15 cellular contexts compared by ENCODE assay signal in the genomic region with DNA sequence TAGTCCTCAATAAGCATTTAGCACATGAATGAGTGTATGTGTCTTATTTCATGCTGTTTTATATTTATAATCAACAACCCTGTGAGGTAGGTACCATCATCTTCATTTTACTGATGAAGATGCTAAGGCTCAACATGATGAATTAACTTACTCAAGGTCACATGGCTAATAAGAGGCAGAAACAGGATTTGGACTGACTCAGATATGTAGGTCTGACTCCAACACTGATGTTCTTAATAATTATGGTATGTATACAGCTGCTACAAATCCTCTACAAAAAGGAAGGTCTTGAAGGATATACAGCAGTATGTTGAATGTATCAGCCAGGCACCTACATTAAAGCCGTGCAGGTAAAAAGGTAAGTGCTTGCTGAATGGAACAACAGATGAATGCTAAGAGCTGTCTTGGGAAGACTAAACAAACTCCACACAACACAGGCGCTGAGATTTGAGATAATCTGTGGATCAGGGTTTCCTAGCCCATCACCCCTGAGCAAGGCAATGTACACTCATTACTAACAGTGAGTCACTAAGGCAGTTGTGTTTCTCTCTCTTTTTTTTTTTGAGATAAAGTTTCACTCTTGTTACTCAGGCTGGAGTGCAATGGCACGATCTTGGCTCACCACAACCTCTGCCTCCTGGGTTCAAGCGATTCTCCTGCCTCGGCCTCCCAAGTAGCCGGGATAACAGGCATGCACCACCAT. TPM values are rescaled to one million over a fixed set of nuclear protein-coding genes. Genes with fewer than 3 reads are reported as not detected.
DNase-seq lines count a peak whose midpoint lies in the region; ATAC-seq and TF ChIP-seq lines count a peak whose summit lies in the region.
"Had no signal": no experiment of that assay in that cellular context is flagged by ENCODE, and none has a peak within 500 bp of the region (broad histone marks: within the 10 kb centered on the region; RNA-seq: fewer than 3 reads in every experiment).

No MANE protein-coding gene starts in this region.

- peaks cover 22% of the 10 kb centered on the region for H3K4me1 ChIP-seq in PC-3 (ENCODE audit: insufficient read depth, low read length)
- H3K4me1 ChIP-seq: body of pancreas had no signal

- H3K36me3 ChIP-seq in PC-3 (ENCODE audit: low read depth, low read length) = peaks cover 47% of the 10 kb centered on the region; the same call in 1 of the 2 replicates

- POLR2A ChIA-PET in PC-3 (lab: Charles Lee; ENCODE audit: unreplicated experiment) = interaction anchor here (0.6 kb wide), 1 partner anchor 72 kb away, joined by 3 read pairs; no protein-coding TSS in a partner anchor

- H3K9me3 ChIP-seq in PC-3 (ENCODE audit: low read length) = no peaks in the 10 kb centered on the region
- H3K9me3 ChIP-seq: BE2C, body of pancreas had no signal

- H2AFZ ChIP-seq in PC-3 (ENCODE audit: low read length) = no peak overlapping the region

- no peaks in the 10 kb centered on the region for H3K9me2 ChIP-seq in PC-3 (replicated peaks; ENCODE audit: low read length)

- no peak overlapping the region for H3K4me3 Mint-ChIP-seq in activated T-cell treated with anti-CD3 and anti-CD28 coated beads, Interleukin-2, amount 50 U/mL, for 24 hours
- H3K4me3 Mint-ChIP-seq: activated B cell treated with CpG ODN at 0.5 μM for 24 hours had no signal

- H3K4me2 ChIP-seq in PC-3 (ENCODE audit: low read length) = peak overlapping the region; percentile 70

- no peak for DNase-seq in activated T-cell treated with anti-CD3 and anti-CD28 coated beads, Interleukin-2, amount 50 U/mL, for 24 hours
- no peak for DNase-seq in activated T-cell treated with anti-CD3 and anti-CD28 coated beads for 4 hours
- peak; percentile 85 for DNase-seq in PC-3
- peak; percentile 77 for DNase-seq in choroid plexus epithelial cell (ENCODE audit: low read depth)
- peak; percentile 55 for DNase-seq in renal cortical epithelial cell (ENCODE audit: low read depth)
- no peak for DNase-seq in activated effector memory CD4-positive, alpha-beta T cell treated with anti-CD3 and anti-CD28 coated beads, Interleukin-2, amount 50 U/mL, for 16 hours
- DNase-seq: activated B cell treated with CpG ODN at 0.5 μM for 24 hours, BE2C, body of pancreas, Karpas-422, left colon, NCI-H345 had no signal

- no peaks in the 10 kb centered on the region for H3K9me3 Mint-ChIP-seq in activated T-cell treated with anti-CD3 and anti-CD28 coated beads, Interleukin-2, amount 50 U/mL, for 24 hours
- H3K9me3 Mint-ChIP-seq: activated B cell treated with CpG ODN at 0.5 μM for 24 hours had no signal

- no TSS peak for BruUV-seq in PC-3 (replicated peaks; lab: Mats Ljungman, UMichigan)

- peaks cover 42% of the 10 kb centered on the region for H3K4me1 Mint-ChIP-seq in activated T-cell treated with anti-CD3 and anti-CD28 coated beads, Interleukin-2, amount 50 U/mL, for 24 hours (ENCODE audit: low read depth)
- H3K4me1 Mint-ChIP-seq: activated B cell treated with CpG ODN at 0.5 μM for 24 hours had no signal

- intact Hi-C loops in PC-3 (cut with micrococcal nuclease) = loop anchor here (1.0 kb wide), 1 partner anchor 22 kb away; no protein-coding TSS in a partner anchor

- TF ChIP-seq CTCF in PC-3 (conservative IDR thresholded peaks at IDR 0.05; ENCODE audit: low read depth, low read length) (no peak), choroid plexus epithelial cell (conservative IDR thresholded peaks at IDR 0.05; ENCODE audit: low read depth, low read length) (no peak)

- peak overlapping the region; percentile 86 for H3K27ac ChIP-seq in PC-3 (ENCODE audit: low read length)
- H3K27ac ChIP-seq: body of pancreas had no signal

- H3K36me3 Mint-ChIP-seq in activated T-cell treated with anti-CD3 and anti-CD28 coated beads, Interleukin-2, amount 50 U/mL, for 24 hours (ENCODE audit: low read depth) = peaks cover 98% of the 10 kb centered on the region

- ATAC-seq in PC-3 (peak; percentile 98), GM18907 (IDR thresholded peaks at IDR 0.05; ENCODE audit: unreplicated experiment) (no peak), HG02852 (IDR thresholded peaks at IDR 0.05; ENCODE audit: unreplicated experiment) (no peak)
- ATAC-seq: body of pancreas, left colon, Right ventricle myocardium inferior had no signal

- CTCF ChIA-PET in PC-3 (lab: Charles Lee) = no interaction called here

- H3K27me3 ChIP-seq in PC-3 (ENCODE audit: low read length) = no peaks in the 10 kb centered on the region
- H3K27me3 ChIP-seq: BE2C, body of pancreas had no signal

- peak overlapping the region; percentile 19; the same call in 1 of the 2 replicates for H3K9ac ChIP-seq in PC-3 (ENCODE audit: low read length)

- no peaks in the 10 kb centered on the region for H3K27me3 Mint-ChIP-seq in activated T-cell treated with anti-CD3 and anti-CD28 coated beads, Interleukin-2, amount 50 U/mL, for 24 hours
- H3K27me3 Mint-ChIP-seq: activated B cell treated with CpG ODN at 0.5 μM for 24 hours had no signal

- H3K79me2 ChIP-seq in PC-3 (ENCODE audit: low read length) = no peaks in the 10 kb centered on the region

- no peaks in the 10 kb centered on the region for H4K20me1 ChIP-seq in PC-3 (ENCODE audit: low read length)

- H3K4me3 ChIP-seq in PC-3 (ENCODE audit: low read length) (0 out of 2 replicates have a peak overlapping the region, but pooled peaks have one; percentile 8), choroid plexus epithelial cell (ENCODE audit: low read depth, low read length) (no peak overlapping the region)
- H3K4me3 ChIP-seq: body of pancreas had no signal

- peak overlapping the region; percentile 72 for H3K27ac Mint-ChIP-seq in activated T-cell treated with anti-CD3 and anti-CD28 coated beads, Interleukin-2, amount 50 U/mL, for 24 hours
- H3K27ac Mint-ChIP-seq: activated B cell treated with CpG ODN at 0.5 μM for 24 hours had no signal

- H3F3A ChIP-seq in PC-3 (ENCODE audit: low read length, unreplicated experiment) = peaks cover 5% of the 10 kb centered on the region

RNA-seq across cellular contexts. Expression of a gene that starts 31.9 kb away (rescaled TPM):
- total RNA-seq in PC-3 (2014; rRNA removed) (21.8 and 23.2 TPM in 2 replicates), renal cortical epithelial cell (14.4 and 20.6 TPM in 2 replicates)

RNA-seq across cellular contexts. Expression of a gene that starts 32.2 kb away (rescaled TPM):
- total RNA-seq in PC-3 (2014; rRNA removed) (40.1 and 43.6 TPM in 2 replicates), renal cortical epithelial cell (10.1 and 21.3 TPM in 2 replicates)

Comparison
In these comparisons a context has a peak if more than half of its experiments do, and no peak if none do; other contexts are left out.
1. DNase-seq: peak in PC-3 (single experiment), choroid plexus epithelial cell (single experiment) and renal cortical epithelial cell (single experiment); none in activated T-cell treated with anti-CD3 and anti-CD28 coated beads, Interleukin-2, amount 50 U/mL, for 24 hours (single experiment), activated T-cell treated with anti-CD3 and anti-CD28 coated beads for 4 hours (single experiment) and activated effector memory CD4-positive, alpha-beta T cell treated with anti-CD3 and anti-CD28 coated beads, Interleukin-2, amount 50 U/mL, for 16 hours (single experiment).